ENCODE assay signal across 9 cellular contexts in the genomic region with DNA sequence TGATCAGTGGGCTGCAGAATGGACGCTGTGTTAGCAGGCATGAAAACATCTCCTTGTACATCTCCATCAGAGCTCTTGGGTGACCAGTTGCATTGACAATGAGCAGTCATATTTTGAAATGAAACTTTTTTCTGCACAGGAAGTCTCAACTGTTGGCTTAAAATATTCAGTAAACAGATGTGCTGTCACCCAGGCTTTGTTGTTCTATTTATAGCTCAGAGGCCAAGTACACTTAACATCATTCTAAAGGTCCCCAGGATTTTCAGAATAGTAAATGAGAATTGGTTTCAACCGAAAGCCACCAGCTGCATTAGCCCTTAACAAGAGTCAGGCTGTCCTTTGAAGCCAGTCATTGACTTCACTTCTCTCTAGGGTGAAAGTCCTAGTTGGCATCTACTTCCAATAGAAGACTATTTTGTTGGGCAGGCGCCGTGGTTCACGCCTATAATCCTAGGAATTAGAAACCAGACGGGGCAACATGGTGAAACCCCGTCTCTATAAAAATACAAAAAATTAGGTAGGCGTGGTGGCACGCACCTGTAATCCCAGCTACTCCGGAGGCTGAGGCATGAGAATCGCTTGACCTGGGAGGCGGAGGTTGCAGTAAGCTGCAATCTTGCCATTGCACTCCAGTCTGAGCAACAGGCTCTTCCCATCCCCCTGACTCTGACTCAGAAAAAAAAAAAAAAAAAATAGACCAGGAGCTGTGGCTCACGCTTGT. TPM values are rescaled to one million over a fixed set of nuclear protein-coding genes. Genes with fewer than 3 reads are reported as not detected.
DNase-seq lines count a peak whose midpoint lies in the region; ATAC-seq, FAIRE-seq and TF ChIP-seq lines count a peak whose summit lies in the region.
"Had no signal": no experiment of that assay in that cellular context is flagged by ENCODE, and none has a peak within 500 bp of the region (broad histone marks: within the 10 kb centered on the region; RNA-seq: fewer than 3 reads in every experiment).

No MANE protein-coding gene starts in this region.

- H3K27me3 ChIP-seq in astrocyte (ENCODE audit: insufficient read depth, low read length), result peaks cover 5% of the 10 kb centered on the region
- H3K27me3 ChIP-seq in HAP-1 (ENCODE audit: low read depth), result no peaks in the 10 kb centered on the region
- no peaks in the 10 kb centered on the region for H3K27me3 ChIP-seq in mesendoderm (ENCODE audit: insufficient read depth, low read length, poor library complexity)

- H3K4me3 ChIP-seq in astrocyte (ENCODE audit: insufficient read depth, low read depth, low read length), result no peak overlapping the region
- H3K4me3 ChIP-seq in HAP-1, result no peak overlapping the region
- H3K4me3 ChIP-seq in mesendoderm (ENCODE audit: low read length), result no peak overlapping the region

- no peak overlapping the region for H4K8ac ChIP-seq in mesendoderm (ENCODE audit: low read depth, low read length)

- no peak overlapping the region for H3K23ac ChIP-seq in mesendoderm (ENCODE audit: low read length)

- H3K9me3 ChIP-seq in astrocyte (ENCODE audit: insufficient read depth, low read depth, low read length), result peaks cover 3% of the 10 kb centered on the region
- H3K9me3 ChIP-seq in HAP-1, result peaks cover 8% of the 10 kb centered on the region; the same call in 1 of the 2 replicates

- no peak overlapping the region for H3K4me3 Mint-ChIP-seq in astrocyte (ENCODE audit: unreplicated experiment)

- WGBS in mesendoderm (ENCODE audit: extremely low coverage, insufficient coverage, low lambda C conversion rate), result no CpG with 5 or more reads among the region's 13 CpGs

- H3K4me1 Mint-ChIP-seq in astrocyte (ENCODE audit: low read depth, unreplicated experiment), result peaks cover 14% of the 10 kb centered on the region

- H3K27ac ChIP-seq in astrocyte (ENCODE audit: low read depth, low read length) (no peak overlapping the region), mesendoderm (ENCODE audit: low read depth, low read length) (no peak overlapping the region)
- H3K27ac ChIP-seq: epithelial cell of prostate had no signal

- peak; percentile 22; the same call in 1 of the 2 replicates for TF ChIP-seq POLR2A in GM12892 (IDR thresholded peaks at IDR 0.05; ENCODE audit: low read depth, low read length)

- no peaks in the 10 kb centered on the region for H3K36me3 ChIP-seq in astrocyte (ENCODE audit: insufficient read depth, low read length)
- H3K36me3 ChIP-seq in HAP-1 (replicated peaks), result no peaks in the 10 kb centered on the region
- H3K36me3 ChIP-seq in mesendoderm (ENCODE audit: control insufficient read depth, insufficient read depth, low read length), result no peaks in the 10 kb centered on the region

- no peak overlapping the region for H2AK5ac ChIP-seq in mesendoderm (ENCODE audit: low read length)

- no peak overlapping the region for H3K56ac ChIP-seq in mesendoderm (ENCODE audit: low read length)

- H3K4me1 ChIP-seq in astrocyte (ENCODE audit: insufficient read depth, low read length) (peaks cover 17% of the 10 kb centered on the region), HAP-1 (peaks cover 6% of the 10 kb centered on the region), mesendoderm (ENCODE audit: control insufficient read depth, low read depth, low read length) (no peaks in the 10 kb centered on the region)

- H4K5ac ChIP-seq in mesendoderm (ENCODE audit: low read length), result no peak overlapping the region

- no peaks in the 10 kb centered on the region for H3K79me2 ChIP-seq in astrocyte (ENCODE audit: insufficient read depth, low read length)
- H3K79me2 ChIP-seq in mesendoderm (ENCODE audit: control insufficient read depth, insufficient read depth, low read length), result no peaks in the 10 kb centered on the region

- FAIRE-seq in GM12892 (lab: Jason Lieb, UNC), result peak; percentile 80
- no peak for FAIRE-seq in astrocyte (lab: Jason Lieb, UNC)

- H2BK120ac ChIP-seq in mesendoderm (ENCODE audit: low read depth, low read length), result no peak overlapping the region

- ATAC-seq in GM21381 (IDR thresholded peaks at IDR 0.05; ENCODE audit: unreplicated experiment) (peak; percentile 58), HG03520 (IDR thresholded peaks at IDR 0.05; ENCODE audit: unreplicated experiment) (peak; percentile 39), HG03342 (IDR thresholded peaks at IDR 0.05; ENCODE audit: unreplicated experiment) (no peak)

- no peaks in the 10 kb centered on the region for H3K36me3 Mint-ChIP-seq in astrocyte (ENCODE audit: low read depth, unreplicated experiment)

- no peak for DNase-seq in GM12892 (ENCODE audit: insufficient read length)
- DNase-seq in astrocyte (ENCODE audit: low read depth), result no peak
- DNase-seq in central memory CD4-positive, alpha-beta T cell, result no peak
- no peak for DNase-seq in HAP-1 (ENCODE audit: low spot score in 2 of 2)
- DNase-seq in mesendoderm, result no peak

- H3K4me2 ChIP-seq in astrocyte (ENCODE audit: low read length) (peak overlapping the region; percentile 15), mesendoderm (ENCODE audit: low read length) (no peak overlapping the region)

- no peak overlapping the region for H3K18ac ChIP-seq in mesendoderm (ENCODE audit: low read length)

- H3K4ac ChIP-seq in mesendoderm (ENCODE audit: low read depth, low read length), result no peak overlapping the region

- H3K9ac ChIP-seq in astrocyte (ENCODE audit: low read length) (no peak overlapping the region), mesendoderm (ENCODE audit: low read length) (no peak overlapping the region)

- peaks cover 11% of the 10 kb centered on the region for H3K27me3 Mint-ChIP-seq in astrocyte (ENCODE audit: low read depth, unreplicated experiment)

- H3K9me3 Mint-ChIP-seq in astrocyte (ENCODE audit: unreplicated experiment), result peaks cover 2% of the 10 kb centered on the region

- H2BK15ac ChIP-seq in mesendoderm (replicated peaks; ENCODE audit: low read depth), result no peak overlapping the region

- TF ChIP-seq CTCF in astrocyte (IDR thresholded peaks at IDR 0.05; ENCODE audit: insufficient read depth, low read depth, low read length), result no peak

- H4K20me1 ChIP-seq in astrocyte (ENCODE audit: insufficient read depth, low read length), result peaks cover 7% of the 10 kb centered on the region

- in situ Hi-C loops in HAP-1 (cut with MboI; ENCODE audit: low sequenced_read_pairs), result no loop called here

- no peaks in the 10 kb centered on the region for H3K79me1 ChIP-seq in mesendoderm (ENCODE audit: low read length)

- no peak overlapping the region for H2AFZ ChIP-seq in astrocyte (ENCODE audit: low read depth, low read length)

- H2BK5ac ChIP-seq in mesendoderm (ENCODE audit: low read length), result no peak overlapping the region

- H3K27ac Mint-ChIP-seq in astrocyte (ENCODE audit: unreplicated experiment), result no peak overlapping the region

RNA-seq across cellular contexts. Expression of gene PDE4A, which starts 7.9 kb away (rescaled TPM):
- polyA plus RNA-seq in GM12892 (2012; ENCODE audit: missing spikeins), result 4.5 TPM
- 3.2 and 3.8 TPM in 2 replicates for total RNA-seq in astrocyte
- polyA plus RNA-seq in mesendoderm (2013, experiment 1 of 2), result 1.4 TPM
- 1.4 TPM for polyA plus RNA-seq in mesendoderm (2013, experiment 2 of 2)

RNA-seq across cellular contexts. Expression of gene CDC37, which starts 9.1 kb away (rescaled TPM):
- 114 TPM for polyA plus RNA-seq in GM12892 (2012; ENCODE audit: missing spikeins)
- total RNA-seq in astrocyte, result 240 TPM in 2 replicates
- polyA plus RNA-seq in mesendoderm (2013, experiment 1 of 2), result 151 TPM
- 153 TPM for polyA plus RNA-seq in mesendoderm (2013, experiment 2 of 2)

RNA-seq across cellular contexts. Expression of gene TYK2, which starts 32.0 kb away (rescaled TPM):
- 197 TPM for polyA plus RNA-seq in GM12892 (2012; ENCODE audit: missing spikeins)
- 76.5 and 82.7 TPM in 2 replicates for total RNA-seq in astrocyte
- 21.2 TPM for polyA plus RNA-seq in mesendoderm (2013, experiment 1 of 2)
- 21.8 TPM for polyA plus RNA-seq in mesendoderm (2013, experiment 2 of 2)
